ENCODE assay signal across 16 cellular contexts in genomic region chr4:2269618-2270163, GRCh38. TPM values are rescaled to one million over a fixed set of nuclear protein-coding genes. Genes with fewer than 3 reads are reported as not detected.
DNase-seq lines count a peak whose midpoint lies in the region; ATAC-seq and TF ChIP-seq lines count a peak whose summit lies in the region.
"Had no signal": no experiment of that assay in that cellular context is flagged by ENCODE, and none has a peak within 500 bp of the region (broad histone marks: within the 10 kb centered on the region; RNA-seq: fewer than 3 reads in every experiment).

No MANE protein-coding gene starts in this region.

- peak in 1 of 4 donors; percentile 6 for ATAC-seq in heart left ventricle
- ATAC-seq in mucosa of descending colon: no peak

- no peak for TF ChIP-seq POLR2A in heart left ventricle (IDR thresholded peaks at IDR 0.05)

- TF ChIP-seq CTCF in heart left ventricle (IDR thresholded peaks at IDR 0.05) (no peak), mucosa of descending colon (IDR thresholded peaks at IDR 0.05) (no peak)

- H3K27ac ChIP-seq in cingulate gyrus (ENCODE audit: low read depth, low read length) (peak overlapping the region; percentile 10), heart left ventricle (no peak overlapping the region), temporal lobe (ENCODE audit: low read depth, low read length) (peak overlapping the region; percentile 72)
- H3K27ac ChIP-seq: KMS-11 had no signal

- H3K9me3 ChIP-seq in heart left ventricle: no peaks in the 10 kb centered on the region
- H3K9me3 ChIP-seq in mucosa of descending colon: no peaks in the 10 kb centered on the region

- WGBS in heart left ventricle, 4 donors: 70 to 74% (median 72%) methylated on average over 10 to 12 of the region's 12 CpGs

- H3K4me3 ChIP-seq in heart left ventricle (no peak overlapping the region), mucosa of descending colon (no peak overlapping the region)

- intact Hi-C loops in heart left ventricle (cut with DNase I) (loop anchor here in 4 of 10 donors (5.0 to 10.0 kb wide), 3 partner anchors 145 to 485 kb away; partner anchors contain the start of genes CFAP99 (in 3 of the 4), ZFYVE28 (in 3 of the 4) and TNIP2 (in 1 of the 4)), mucosa of descending colon (cut with DNase I, micrococcal nuclease) (no loop called here)

- DNase-seq in heart left ventricle (peak in 3 of 5 donors; percentile 14 to 39 (median 17)), mucosa of descending colon (peak in 2 of 3 donors; percentile 22 to 31), DMS 273 (lab: John Stamatoyannopoulos, UW; ENCODE audit: unreplicated experiment) (no peak), islet precursor cell (no peak), NCI-H187 treated with DMSO at 0.1 percent for 48 hours (lab: John Stamatoyannopoulos, UW) (no peak)
- DNase-seq: DMS 273 treated with DMSO at 0.1 percent for 48 hours, DND-41, HFFc6, MV-4-11, NCI-H187, NCI-H226, NCI-H524, NCI-H82 had no signal

- H3K36me3 ChIP-seq in heart left ventricle (no peaks in the 10 kb centered on the region), mucosa of descending colon (ENCODE audit: low read depth) (no peaks in the 10 kb centered on the region)

- no peaks in the 10 kb centered on the region for H3K27me3 ChIP-seq in heart left ventricle

- peaks cover 6 to 47% (median 24%) of the 10 kb centered on the region in 12 donors for H3K4me1 ChIP-seq in heart left ventricle
- H3K4me1 ChIP-seq in mucosa of descending colon (ENCODE audit: low read depth): no peaks in the 10 kb centered on the region

RNA-seq across cellular contexts. Expression of gene MXD4, which starts 7.8 kb away (rescaled TPM):
- 10 to 100 TPM; 27.5 to 76.6 (median 35.5) TPM for total RNA-seq in heart left ventricle
- 10 to 100 TPM; 39.0 to 55.5 TPM for polyA plus RNA-seq in heart left ventricle
- total RNA-seq in mucosa of descending colon: 10 to 100 TPM; 46.6 to 59.6 (median 52.6) TPM
- 17.0 TPM for total RNA-seq in temporal lobe

RNA-seq across cellular contexts. Expression of gene HAUS3, which starts 27.8 kb away (rescaled TPM):
- 1 to 10 TPM; 4.2 to 8.3 (median 6.3) TPM for total RNA-seq in heart left ventricle
- 1 to 10 TPM; 4.2 to 6.8 TPM for polyA plus RNA-seq in heart left ventricle
- total RNA-seq in mucosa of descending colon: 10 to 100 TPM in 2 of 3 donors, 1 to 10 TPM in 1; 9.9 to 13.7 (median 11.4) TPM
- 27.0 TPM for total RNA-seq in temporal lobe

RNA-seq across cellular contexts. Expression of gene POLN, which starts 27.8 kb away (rescaled TPM):
- total RNA-seq in heart left ventricle: 1 to 10 TPM in 7 of 9 donors, under 1 TPM in 2; 0.38 to 4.5 (median 2.6) TPM
- polyA plus RNA-seq in heart left ventricle: under 1 TPM; 0.79 to 0.84 TPM
- total RNA-seq in mucosa of descending colon: 1 to 10 TPM; 1.4 to 4.6 (median 1.4) TPM
- total RNA-seq in temporal lobe: 5.2 TPM

Comparison
In these comparisons a context has a peak if more than half of its experiments do, and no peak if none do; other contexts are left out.
1. H3K27ac ChIP-seq: peak in cingulate gyrus (single experiment) and temporal lobe (single experiment); none in heart left ventricle (0 of 12).
2. DNase-seq: peak in heart left ventricle (3 of 5) and mucosa of descending colon (2 of 3); none in DMS 273 (single experiment), islet precursor cell (single experiment) and NCI-H187 treated with DMSO at 0.1 percent for 48 hours (single experiment).